ENCODE assay signal across 12 cellular contexts in genomic region chr3:12350151-12350813, GRCh38.
DNase-seq lines count a peak whose midpoint lies in the region; ATAC-seq and TF ChIP-seq lines count a peak whose summit lies in the region.
"Had no signal": no experiment of that assay in that cellular context is flagged by ENCODE, and none has a peak within 500 bp of the region (broad histone marks: within the 10 kb centered on the region; RNA-seq: fewer than 3 reads in every experiment).

No MANE protein-coding gene starts in this region.

- peaks cover 0 to 32% of the 10 kb centered on the region in 2 donors for H3K4me1 ChIP-seq in adrenal gland (replicated peaks in 1 of 2)
- H3K4me1 ChIP-seq: BLaER1 had no signal

- 11 to 19% (median 14%) methylated on average over 8 of the region's 8 CpGs for WGBS in adrenal gland, 4 donors

- TF ChIP-seq CTCF in adrenal gland (IDR thresholded peaks at IDR 0.05) = no peak

- TF ChIP-seq POLR2A in adrenal gland (IDR thresholded peaks at IDR 0.05) (no peak), erythroblast (IDR thresholded peaks at IDR 0.05; ENCODE audit: low read length) (no peak)

- ATAC-seq in left ventricle myocardium superior (peak; percentile 73), HG03139 (IDR thresholded peaks at IDR 0.05; ENCODE audit: unreplicated experiment) (no peak)

- no peaks in the 10 kb centered on the region for H3K9me3 ChIP-seq in adrenal gland (replicated peaks in 1 of 3)
- H3K9me3 ChIP-seq: BLaER1 had no signal

- H3K36me3 ChIP-seq in adrenal gland (replicated peaks in 1 of 2) = no peaks in the 10 kb centered on the region
- H3K36me3 ChIP-seq: BLaER1 had no signal

- intact Hi-C loops in adrenal gland (cut with DNase I) = no loop called here
- intact Hi-C loops in left ventricle myocardium superior (cut with micrococcal nuclease) = no loop called here

- DNase-seq in H4 (ENCODE audit: low spot score) = peak; percentile 72
- peak; percentile 37 to 80 (median 68) for DNase-seq in adrenal gland
- no peak for DNase-seq in left ventricle myocardium superior
- DNase-seq in skeletal muscle cell (ENCODE audit: low read depth) = peak; percentile 68
- no peak for DNase-seq in NCI-H2227 treated with DMSO at 0.1 percent for 48 hours (lab: John Stamatoyannopoulos, UW)
- no peak for DNase-seq in GM19240 (ENCODE audit: insufficient read length, low spot score)
- DNase-seq in erythroblast (lab: John Stamatoyannopoulos, UW) = no peak
- DNase-seq: midbrain; NCI-H146; stimulated activated CD8-positive, alpha-beta memory T cell treated with anti-CD3 and anti-CD28 coated beads, Interleukin-4, amount 100 ng/mL, for 48 hours had no signal

- H3K27me3 ChIP-seq in adrenal gland = no peaks in the 10 kb centered on the region
- H3K27me3 ChIP-seq: BLaER1 had no signal

- peak overlapping the region in 2 of 5 donors; percentile 10 to 43 for H3K27ac ChIP-seq in adrenal gland
- H3K27ac ChIP-seq: BLaER1 had no signal

- H3K4me3 ChIP-seq in adrenal gland (peak overlapping the region in 1 of 4 donors; percentile 2), skeletal muscle cell (ENCODE audit: low read depth, low read length) (no peak overlapping the region)
- H3K4me3 ChIP-seq: BLaER1 had no signal

Comparison
In these comparisons a context has a peak if more than half of its experiments do, and no peak if none do; other contexts are left out.
1. DNase-seq: peak in H4 (single experiment), adrenal gland (7 of 7) and skeletal muscle cell (single experiment); none in left ventricle myocardium superior (single experiment), NCI-H2227 treated with DMSO at 0.1 percent for 48 hours (single experiment), GM19240 (single experiment) and erythroblast (0 of 2).